In genomic region chr2:68295523-68295922, GRCh38 we compare ENCODE assay signal across 12 cellular contexts. TPM values are rescaled to one million over a fixed set of nuclear protein-coding genes. Genes with fewer than 3 reads are reported as not detected.
DNase-seq lines count a peak whose midpoint lies in the region; ATAC-seq and TF ChIP-seq lines count a peak whose summit lies in the region.
"Had no signal": no experiment of that assay in that cellular context is flagged by ENCODE, and none has a peak within 500 bp of the region (broad histone marks: within the 10 kb centered on the region; RNA-seq: fewer than 3 reads in every experiment).

No MANE protein-coding gene starts in this region.

- no peak overlapping the region for H3K4me3 Mint-ChIP-seq in activated naive CD4-positive, alpha-beta T cell treated with anti-CD3 and anti-CD28 coated beads, Interleukin-2, amount 10 ng/mL, durations not matched to agents 7 days and 5 days
- H3K4me3 Mint-ChIP-seq in endothelial cell (ENCODE audit: unreplicated experiment) = no peak overlapping the region
- H3K4me3 Mint-ChIP-seq: activated T-cell treated with anti-CD3 and anti-CD28 coated beads, Interleukin-2, amount 50 U/mL, for 4 hours had no signal

- no peak overlapping the region for H3K27ac Mint-ChIP-seq in activated naive CD4-positive, alpha-beta T cell treated with anti-CD3 and anti-CD28 coated beads, Interleukin-2, amount 10 ng/mL, durations not matched to agents 7 days and 5 days
- no peak overlapping the region for H3K27ac Mint-ChIP-seq in endothelial cell (ENCODE audit: unreplicated experiment)

- no peak overlapping the region for H3K4me3 ChIP-seq in right atrium auricular region

- DNase-seq in erythroblast (lab: John Stamatoyannopoulos, UW) (peak; percentile 34 to 35), endothelial cell (ENCODE audit: low spot score) (no peak), right atrium auricular region (ENCODE audit: low spot score) (no peak)
- no peak for DNase-seq in activated naive CD4-positive, alpha-beta T cell treated with anti-CD3 and anti-CD28 coated beads, Interleukin-2, amount 10 ng/mL, durations not matched to agents 7 days and 5 days
- DNase-seq: activated T-cell treated with anti-CD3 and anti-CD28 coated beads, Interleukin-2, amount 50 U/mL, for 4 hours; COR-L47; IMR-90 had no signal

- H3K27me3 ChIP-seq in right atrium auricular region = no peaks in the 10 kb centered on the region

- H3K4me1 ChIP-seq in right atrium auricular region = peaks cover 0 to 10% of the 10 kb centered on the region in 2 donors

- CTCF ChIA-PET in activated naive CD4-positive, alpha-beta T cell treated with anti-CD3 and anti-CD28 coated beads, Interleukin-2, amount 10 ng/mL, durations not matched to agents 7 days and 5 days (lab: Charles Lee) = interaction anchor here (1.8 to 4.9 kb wide), 2 partner anchors 11 to 173 kb away, joined by 5 to 28 read pairs; no protein-coding TSS in a partner anchor

- H3K27ac ChIP-seq in right atrium auricular region = no peak overlapping the region
- H3K27ac ChIP-seq: epithelial cell of prostate had no signal

- TF ChIP-seq CTCF in endothelial cell (IDR thresholded peaks at IDR 0.05; ENCODE audit: unreplicated experiment) (no peak), right atrium auricular region (IDR thresholded peaks at IDR 0.05) (no peak)

- no peaks in the 10 kb centered on the region for H3K36me3 Mint-ChIP-seq in activated naive CD4-positive, alpha-beta T cell treated with anti-CD3 and anti-CD28 coated beads, Interleukin-2, amount 10 ng/mL, durations not matched to agents 7 days and 5 days
- H3K36me3 Mint-ChIP-seq in endothelial cell (ENCODE audit: low read depth, unreplicated experiment) = no peaks in the 10 kb centered on the region

- ATAC-seq in GM18517 (IDR thresholded peaks at IDR 0.05; ENCODE audit: unreplicated experiment) (peak; percentile 62), GM21515 (IDR thresholded peaks at IDR 0.05; ENCODE audit: unreplicated experiment) (peak; percentile 82), HG03442 (IDR thresholded peaks at IDR 0.05; ENCODE audit: unreplicated experiment) (peak; percentile 71), HG03135 (IDR thresholded peaks at IDR 0.05; ENCODE audit: unreplicated experiment) (no peak)
- ATAC-seq: activated T-cell treated with anti-CD3 and anti-CD28 coated beads, Interleukin-2, amount 50 U/mL, for 4 hours had no signal

- no peaks in the 10 kb centered on the region for H3K4me1 Mint-ChIP-seq in activated naive CD4-positive, alpha-beta T cell treated with anti-CD3 and anti-CD28 coated beads, Interleukin-2, amount 10 ng/mL, durations not matched to agents 7 days and 5 days
- H3K4me1 Mint-ChIP-seq in endothelial cell (ENCODE audit: unreplicated experiment) = peaks cover 4% of the 10 kb centered on the region

- peaks cover 5% of the 10 kb centered on the region for H3K27me3 Mint-ChIP-seq in activated naive CD4-positive, alpha-beta T cell treated with anti-CD3 and anti-CD28 coated beads, Interleukin-2, amount 10 ng/mL, durations not matched to agents 7 days and 5 days
- no peaks in the 10 kb centered on the region for H3K27me3 Mint-ChIP-seq in endothelial cell (ENCODE audit: unreplicated experiment)

- TF ChIP-seq POLR2A in erythroblast (IDR thresholded peaks at IDR 0.05; ENCODE audit: low read length) = no peak

- no peaks in the 10 kb centered on the region for H3K9me3 ChIP-seq in right atrium auricular region

- H3K36me3 ChIP-seq in right atrium auricular region = no peaks in the 10 kb centered on the region

- no peaks in the 10 kb centered on the region for H3K9me3 Mint-ChIP-seq in activated naive CD4-positive, alpha-beta T cell treated with anti-CD3 and anti-CD28 coated beads, Interleukin-2, amount 10 ng/mL, durations not matched to agents 7 days and 5 days
- H3K9me3 Mint-ChIP-seq in endothelial cell (ENCODE audit: unreplicated experiment) = no peaks in the 10 kb centered on the region
- H3K9me3 Mint-ChIP-seq: activated T-cell treated with anti-CD3 and anti-CD28 coated beads, Interleukin-2, amount 50 U/mL, for 4 hours had no signal

RNA-seq across cellular contexts. Expression of gene CNRIP1, which starts 24.2 kb away (rescaled TPM):
- total RNA-seq in endothelial cell (ENCODE audit: unreplicated experiment) (21.8 TPM), right atrium auricular region (10 to 100 TPM in 1 of 2 donors, 1 to 10 TPM in 1; 9.9 to 24.9 TPM)

RNA-seq across cellular contexts. Expression of gene PPP3R1, which starts 43.2 kb away (rescaled TPM):
- 65.7 TPM for total RNA-seq in endothelial cell (ENCODE audit: unreplicated experiment)
- total RNA-seq in right atrium auricular region = 10 to 100 TPM; 16.7 to 18.4 TPM

Comparison
In these comparisons a context has a peak if more than half of its experiments do, and no peak if none do; other contexts are left out.
1. DNase-seq: peak in erythroblast (2 of 2); none in activated naive CD4-positive, alpha-beta T cell treated with anti-CD3 and anti-CD28 coated beads, Interleukin-2, amount 10 ng/mL, durations not matched to agents 7 days and 5 days (single experiment), endothelial cell (single experiment) and right atrium auricular region (single experiment).